Comparison of ENCODE assay signal across 11 cellular contexts in genomic region chr3:72144773-72145505, GRCh38.
DNase-seq lines count a peak whose midpoint lies in the region; ATAC-seq, FAIRE-seq and TF ChIP-seq lines count a peak whose summit lies in the region.
"Had no signal": no experiment of that assay in that cellular context is flagged by ENCODE, and none has a peak within 500 bp of the region (broad histone marks: within the 10 kb centered on the region; RNA-seq: fewer than 3 reads in every experiment).

No MANE protein-coding gene starts in this region.

- no peaks in the 10 kb centered on the region for H3K79me2 ChIP-seq in K562 (ENCODE audit: control insufficient read depth, insufficient read depth, low read length)

- H3K4me1 Mint-ChIP-seq in activated CD4-positive, alpha-beta T cell treated with anti-CD3 and anti-CD28 coated beads, Interleukin-2, amount 10 ng/mL, durations not matched to agents 24 days and 14 days: peaks cover 25% of the 10 kb centered on the region
- H3K4me1 Mint-ChIP-seq in stimulated activated naive CD8-positive, alpha-beta T cell treated with anti-CD3 and anti-CD28 coated beads, Interleukin-15, amount 100 ng/mL, for 72 hours: peaks cover 19% of the 10 kb centered on the region
- no peaks in the 10 kb centered on the region for H3K4me1 Mint-ChIP-seq in WTC11

- peak; percentile 65 for DNase-seq in activated CD4-positive, alpha-beta T cell treated with anti-CD3 and anti-CD28 coated beads, Interleukin-2, amount 10 ng/mL, durations not matched to agents 24 days and 14 days
- DNase-seq in activated CD4-positive, alpha-beta T cell treated with anti-CD3 and anti-CD28 coated beads for 4 hours: no peak
- DNase-seq in K562 (ENCODE audit: extremely low read depth in 1 of 4, low spot score in 3 of 4) (peak; percentile 74 to 93 (median 86)), H7 (no peak), WTC11 (ENCODE audit: low spot score) (no peak), DMS53 treated with DMSO at 0.1 percent for 48 hours (lab: John Stamatoyannopoulos, UW; ENCODE audit: unreplicated experiment) (no peak)
- no peak for DNase-seq in stimulated activated naive CD8-positive, alpha-beta T cell treated with anti-CD3 and anti-CD28 coated beads, Interleukin-15, amount 100 ng/mL, for 72 hours
- DNase-seq: NCI-H446 treated with DMSO at 0.1 percent for 48 hours had no signal

- H3K27me3 Mint-ChIP-seq in activated CD4-positive, alpha-beta T cell treated with anti-CD3 and anti-CD28 coated beads, Interleukin-2, amount 10 ng/mL, durations not matched to agents 24 days and 14 days: no peaks in the 10 kb centered on the region
- peaks cover 5% of the 10 kb centered on the region for H3K27me3 Mint-ChIP-seq in stimulated activated naive CD8-positive, alpha-beta T cell treated with anti-CD3 and anti-CD28 coated beads, Interleukin-15, amount 100 ng/mL, for 72 hours
- no peaks in the 10 kb centered on the region for H3K27me3 Mint-ChIP-seq in WTC11 (ENCODE audit: low read depth)

- no peak overlapping the region for H3K4me3 ChIP-seq in K562
- no peak overlapping the region for H3K4me3 ChIP-seq in H7 (ENCODE audit: insufficient read depth, low read depth, low read length)
- H3K4me3 ChIP-seq: pancreas had no signal

- in situ Hi-C loops in K562 (cut with MboI): no loop called here

- intact Hi-C loops in activated CD4-positive, alpha-beta T cell treated with anti-CD3 and anti-CD28 coated beads, Interleukin-2, amount 10 ng/mL, durations not matched to agents 24 days and 14 days (cut with micrococcal nuclease): no loop called here
- intact Hi-C loops in K562 (cut with micrococcal nuclease): loop anchor here (2.0 kb wide), 2 partner anchors 24 to 58 kb away; no protein-coding TSS in a partner anchor

- POLR2A ChIA-PET in K562 (lab: Yijun Ruan, JAX): interaction anchor here (0.6 to 0.8 kb wide), 5 partner anchors 15 to 287 kb away, joined by 3 read pairs; no protein-coding TSS in a partner anchor
- POLR2A ChIA-PET in WTC11 (lab: Charles Lee): no interaction called here

- H3K27me3 ChIP-seq in K562 (ENCODE audit: control insufficient read depth in 2 of 2, insufficient read depth in 2 of 2, low read length in 2 of 2): no peaks in the 10 kb centered on the region
- no peaks in the 10 kb centered on the region for H3K27me3 ChIP-seq in H7 (ENCODE audit: control insufficient read depth, insufficient read depth, low read length)
- H3K27me3 ChIP-seq: pancreas had no signal

- peak; percentile 98 for FAIRE-seq in K562 (lab: Jason Lieb, UNC)
- FAIRE-seq: pancreas had no signal

- 11% methylated on average over 10 of the region's 10 CpGs for WGBS in K562 (ENCODE audit: insufficient coverage, low coverage, missing lambda C conversion rate)

- no peak overlapping the region for H2AFZ ChIP-seq in K562 (ENCODE audit: low read depth, low read length)

- TF ChIP-seq CTCF in K562 (IDR thresholded peaks at IDR 0.05 in 2 of 3, conservative IDR thresholded peaks at IDR 0.05 in 1 of 3; ENCODE audit: insufficient read depth in 2 of 3, low read depth in 1 of 3, low read length in 3 of 3) (no peak), WTC11 (IDR thresholded peaks at IDR 0.05) (no peak)

- no peaks in the 10 kb centered on the region for H3K36me3 ChIP-seq in K562 (ENCODE audit: control insufficient read depth, insufficient read depth, low read length)
- no peaks in the 10 kb centered on the region for H3K36me3 ChIP-seq in H7 (replicated peaks; ENCODE audit: control insufficient read depth, insufficient read depth, low read length)
- H3K36me3 ChIP-seq: pancreas had no signal

- H3K4me3 Mint-ChIP-seq in activated CD4-positive, alpha-beta T cell treated with anti-CD3 and anti-CD28 coated beads, Interleukin-2, amount 10 ng/mL, durations not matched to agents 24 days and 14 days: peak overlapping the region; percentile 8
- H3K4me3 Mint-ChIP-seq in stimulated activated naive CD8-positive, alpha-beta T cell treated with anti-CD3 and anti-CD28 coated beads, Interleukin-15, amount 100 ng/mL, for 72 hours: peak overlapping the region in 1 of 2 donors; percentile 22
- no peak overlapping the region for H3K4me3 Mint-ChIP-seq in WTC11
- H3K4me3 Mint-ChIP-seq: stimulated activated naive CD8-positive, alpha-beta T cell treated with anti-CD3 and anti-CD28 coated beads, Interleukin-15, Interleukin-2, amounts not matched to agents 100 ng/mL and 50 ng/mL, for 24 hours had no signal

- BruUV-seq in K562 (replicated peaks; lab: Mats Ljungman, UMichigan): no TSS peak

- H4K20me1 ChIP-seq in K562 (replicated peaks; ENCODE audit: control insufficient read depth, insufficient read depth, low read length): no peaks in the 10 kb centered on the region

- CTCF ChIA-PET in K562 (lab: Yijun Ruan, JAX; ENCODE audit: low intra/inter-chr PET ratio) (no interaction called here), WTC11 (lab: Charles Lee) (no interaction called here)

- no peaks in the 10 kb centered on the region; the same call in 1 of the 2 replicates for H3K9me3 ChIP-seq in K562 (replicated peaks; ENCODE audit: control insufficient read depth, insufficient read depth, low read depth, low read length)
- H3K9me3 ChIP-seq: pancreas had no signal

- peak; percentile 100 for TF ChIP-seq EP300 in K562 (IDR thresholded peaks at IDR 0.05; ENCODE audit: low read length)

- peaks cover 11% of the 10 kb centered on the region for H3K9me3 Mint-ChIP-seq in activated CD4-positive, alpha-beta T cell treated with anti-CD3 and anti-CD28 coated beads, Interleukin-2, amount 10 ng/mL, durations not matched to agents 24 days and 14 days
- H3K9me3 Mint-ChIP-seq in stimulated activated naive CD8-positive, alpha-beta T cell treated with anti-CD3 and anti-CD28 coated beads, Interleukin-15, amount 100 ng/mL, for 72 hours: peaks cover 9 to 10% of the 10 kb centered on the region in 2 donors
- peaks cover 12% of the 10 kb centered on the region for H3K9me3 Mint-ChIP-seq in WTC11

- H3K9ac ChIP-seq in K562 (ENCODE audit: insufficient read depth in 1 of 2, low read depth in 2 of 2, low read length in 2 of 2): peak overlapping the region in 1 of 2 experiments; percentile 39; a peak in 1 of 4 replicates

- peak overlapping the region; percentile 70 for H3K27ac ChIP-seq in K562 (ENCODE audit: extremely low read depth, low read depth, low read length)
- H3K27ac ChIP-seq: pancreas had no signal

- H3K9me1 ChIP-seq in K562 (ENCODE audit: control insufficient read depth, insufficient read depth, low read length): no peaks in the 10 kb centered on the region

- peaks cover 5% of the 10 kb centered on the region for H3K36me3 Mint-ChIP-seq in activated CD4-positive, alpha-beta T cell treated with anti-CD3 and anti-CD28 coated beads, Interleukin-2, amount 10 ng/mL, durations not matched to agents 24 days and 14 days (ENCODE audit: low read depth)
- H3K36me3 Mint-ChIP-seq in WTC11: 0 out of 2 replicates have a peak, but pooled peaks cover 5% of the 10 kb centered on the region

- ATAC-seq in HG03442 (IDR thresholded peaks at IDR 0.05; ENCODE audit: unreplicated experiment): peak; percentile 85
- ATAC-seq in K562: peak; percentile 88
- ATAC-seq in stimulated activated naive CD8-positive, alpha-beta T cell treated with anti-CD3 and anti-CD28 coated beads, Interleukin-15, amount 100 ng/mL, for 72 hours: peak; percentile 28
- no peak for ATAC-seq in WTC11

- TF ChIP-seq RAD21 in K562 (CRISPR knock-in tag; conservative IDR thresholded peaks at IDR 0.05 in 1 of 2, IDR thresholded peaks at IDR 0.05 in 1 of 2): peak; percentile 25 to 57

- H3K4me2 ChIP-seq in K562 (ENCODE audit: insufficient read depth, low read length): peak overlapping the region; percentile 47; the same call in 1 of the 2 replicates

- peaks cover 5 to 45% of the 10 kb centered on the region in 2 experiments; a peak in 4 of 5 replicates for H3K4me1 ChIP-seq in K562 (replicated peaks in 1 of 2; ENCODE audit: control insufficient read depth in 2 of 2, insufficient read depth in 2 of 2, low read length in 2 of 2)

- no peak overlapping the region for H3K27ac Mint-ChIP-seq in activated CD4-positive, alpha-beta T cell treated with anti-CD3 and anti-CD28 coated beads, Interleukin-2, amount 10 ng/mL, durations not matched to agents 24 days and 14 days
- no peak overlapping the region for H3K27ac Mint-ChIP-seq in stimulated activated naive CD8-positive, alpha-beta T cell treated with anti-CD3 and anti-CD28 coated beads, Interleukin-15, amount 100 ng/mL, for 72 hours
- no peak overlapping the region for H3K27ac Mint-ChIP-seq in WTC11
- H3K27ac Mint-ChIP-seq: stimulated activated naive CD8-positive, alpha-beta T cell treated with anti-CD3 and anti-CD28 coated beads, Interleukin-15, Interleukin-2, amounts not matched to agents 100 ng/mL and 50 ng/mL, for 24 hours had no signal

- no peak for TF ChIP-seq POLR2A in K562 (conservative IDR thresholded peaks at IDR 0.05)

TF ChIP-seq in K562, 482 proteins besides CTCF, POLR2A, EP300 and RAD21 (continues in another document):
- TF ChIP-seq ZNF589 (CRISPR knock-in tag; IDR thresholded peaks at IDR 0.05; ENCODE audit: low read depth) (peak; percentile 90), CBX3 (IDR thresholded peaks at IDR 0.05; ENCODE audit: borderline replicate concordance in 1 of 2, low read length in 2 of 2) (peak in 1 of 2 experiments; percentile 76; a peak in 1 of 3 replicates), SNRNP70 (optimal IDR thresholded peaks at IDR 0.05; ENCODE audit: low read depth, low read length) (no peak), HDAC6 (IDR thresholded peaks at IDR 0.05; ENCODE audit: low read depth, low read length) (no peak), PTTG1 (tag; IDR thresholded peaks at IDR 0.05; ENCODE audit: low read depth) (peak; percentile 5; the same call in 1 of the 2 replicates), ZNF436 (CRISPR knock-in tag; IDR thresholded peaks at IDR 0.05) (no peak), SMAD2 (IDR thresholded peaks at IDR 0.05; ENCODE audit: low read depth, low read length) (no peak), MECOM (CRISPR knock-in tag; IDR thresholded peaks at IDR 0.05) (peak; percentile 93), KLF16 (IDR thresholded peaks at IDR 0.05) (peak; percentile 98), ETV5 (CRISPR knock-in tag; IDR thresholded peaks at IDR 0.05; ENCODE audit: low read depth) (peak; percentile 100)

TF ChIP-seq in WTC11, 78 proteins besides CTCF, POLR2A, EP300 and RAD21 (continues in another document):
- no peak for TF ChIP-seq E2F4 (CRISPR knock-in tag; IDR thresholded peaks at IDR 0.05; ENCODE audit: borderline replicate concordance, low read depth)

Comparison
In these comparisons a context has a peak if more than half of its experiments do, and no peak if none do; other contexts are left out.
1. DNase-seq: peak in activated CD4-positive, alpha-beta T cell treated with anti-CD3 and anti-CD28 coated beads, Interleukin-2, amount 10 ng/mL, durations not matched to agents 24 days and 14 days (single experiment) and K562 (4 of 4); none in activated CD4-positive, alpha-beta T cell treated with anti-CD3 and anti-CD28 coated beads for 4 hours (0 of 2), stimulated activated naive CD8-positive, alpha-beta T cell treated with anti-CD3 and anti-CD28 coated beads, Interleukin-15, amount 100 ng/mL, for 72 hours (0 of 2), H7 (single experiment), WTC11 (single experiment) and DMS53 treated with DMSO at 0.1 percent for 48 hours (single experiment).